In the genomic region with DNA sequence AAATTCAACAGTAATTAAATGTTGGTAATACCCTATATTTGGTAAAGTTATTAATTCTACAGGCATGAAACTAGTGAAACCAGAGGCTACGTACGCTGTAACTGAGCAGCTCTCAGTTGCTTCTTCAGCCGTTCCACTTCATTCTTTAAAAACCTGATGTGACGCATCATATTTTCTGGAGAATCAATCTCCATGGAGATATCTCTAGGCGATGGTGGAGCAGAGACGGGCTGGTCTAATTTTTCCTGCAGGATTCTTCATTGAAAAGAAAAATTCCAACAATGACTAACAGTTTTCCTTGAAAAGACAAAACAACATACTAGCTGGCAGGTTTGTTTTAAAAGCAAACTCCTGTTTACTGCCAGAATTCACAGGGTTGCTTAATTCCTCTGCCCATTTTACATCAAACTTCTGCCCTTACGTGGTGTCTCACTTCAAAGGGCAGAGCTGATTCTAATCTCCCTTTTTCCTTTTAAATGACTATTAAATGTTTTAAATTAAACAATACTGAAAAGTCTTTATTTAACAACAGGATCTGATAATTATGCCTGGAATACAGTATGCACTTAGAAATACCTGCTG, we compare ENCODE assay signal across 25 cellular contexts. TPM values are rescaled to one million over a fixed set of nuclear protein-coding genes. Genes with fewer than 3 reads are reported as not detected.
"Had no signal": no experiment of that assay in that cellular context is flagged by ENCODE, and none has a peak within 500 bp of the region (broad histone marks: within the 10 kb centered on the region; RNA-seq: fewer than 3 reads in every experiment).

No MANE protein-coding gene starts in this region.

- ATAC-seq: K562, Panc1, PC-3 had no signal

- H3K4me3 Mint-ChIP-seq: IgD-negative memory B cell had no signal

- H3K9me3 Mint-ChIP-seq: IgD-negative memory B cell had no signal

- H3K27ac Mint-ChIP-seq: IgD-negative memory B cell had no signal

- H3K4me3 ChIP-seq: K562 had no signal

- H3K36me3 Mint-ChIP-seq: IgD-negative memory B cell had no signal

- H3K27me3 Mint-ChIP-seq: IgD-negative memory B cell had no signal

- DNase-seq: Kasumi-1, MM.1S, NCI-H1092 treated with DMSO at 0.1 percent for 48 hours, NCI-H1436, NCI-H187, NCI-H2029, NCI-H2081 treated with DMSO at 0.1 percent for 48 hours, NCI-H2171, NCI-H226, NCI-H446, NCI-H510A, NCI-H524 treated with DMSO at 0.1 percent for 48 hours, NCI-H69, NCI-H774, PC-3, SHP77 had no signal

- H3K27ac ChIP-seq: KMS-11, RWPE1 had no signal

RNA-seq across cellular contexts. Expression of gene MRLN, which starts 59.4 kb away (rescaled TPM):
- total RNA-seq: HT1080, K562, M059J, OCI-LY7, PC-3, SK-MEL-5 had no signal
- polyA plus RNA-seq: IgD-negative memory B cell had no signal
